In genomic region chr17:63956296-63956920, GRCh38 we compare ENCODE assay signal across 1 cellular context.
TF ChIP-seq lines count a peak whose summit lies in the region.

No MANE protein-coding gene starts in this region.

TF ChIP-seq in HepG2, 621 proteins besides CTCF, POLR2A, EP300 and RAD21 (continues in another document):
- 0 out of 2 replicates have a peak, but pooled peaks have one; percentile 58 for TF ChIP-seq IRF2 (CRISPR knock-in tag; IDR thresholded peaks at IDR 0.05)
- TF ChIP-seq ZNF773 (CRISPR knock-in tag; IDR thresholded peaks at IDR 0.05; ENCODE audit: borderline replicate concordance): no peak
- TF ChIP-seq FOXP1 (IDR thresholded peaks at IDR 0.05): no peak
- TF ChIP-seq FOXP1 (CRISPR knock-in tag; IDR thresholded peaks at IDR 0.05): peak; percentile 70
- TF ChIP-seq SRY (CRISPR knock-in tag; IDR thresholded peaks at IDR 0.05): no peak
- no peak for TF ChIP-seq ZBTB14 (CRISPR knock-in tag; IDR thresholded peaks at IDR 0.05)
- TF ChIP-seq ESRRA (CRISPR knock-in tag; IDR thresholded peaks at IDR 0.05; ENCODE audit: low read depth): peak; percentile 52; the same call in 1 of the 2 replicates
- TF ChIP-seq RBM39 (IDR thresholded peaks at IDR 0.05; ENCODE audit: low read depth, low read length, poor library complexity, severe bottlenecking): no peak
- TF ChIP-seq FOXO1 (CRISPR knock-in tag; IDR thresholded peaks at IDR 0.05): peak; percentile 74; the same call in 1 of the 2 replicates
- TF ChIP-seq ZNF784 (CRISPR knock-in tag; IDR thresholded peaks at IDR 0.05; ENCODE audit: borderline replicate concordance): no peak
- no peak for TF ChIP-seq FOXO4 (CRISPR knock-in tag; conservative IDR thresholded peaks at IDR 0.05)
- peak; percentile 91 for TF ChIP-seq GATAD2A (CRISPR knock-in tag; IDR thresholded peaks at IDR 0.05)
- TF ChIP-seq TBX2 (CRISPR knock-in tag; IDR thresholded peaks at IDR 0.05; ENCODE audit: borderline replicate concordance): no peak
- TF ChIP-seq REXO4 (CRISPR knock-in tag; IDR thresholded peaks at IDR 0.05; ENCODE audit: borderline replicate concordance): no peak
- no peak for TF ChIP-seq HNF4G (IDR thresholded peaks at IDR 0.05; ENCODE audit: borderline replicate concordance, low read depth, low read length)
- TF ChIP-seq HNF4G (CRISPR knock-in tag; IDR thresholded peaks at IDR 0.05; ENCODE audit: borderline replicate concordance, low read depth): no peak
- TF ChIP-seq ZBTB25 (CRISPR knock-in tag; IDR thresholded peaks at IDR 0.05): 0 out of 2 replicates have a peak, but pooled peaks have one; percentile 52
- no peak for TF ChIP-seq PHF8 (CRISPR knock-in tag; IDR thresholded peaks at IDR 0.05)
- peak; percentile 52; the same call in 1 of the 2 replicates for TF ChIP-seq NR2C2 (CRISPR knock-in tag; IDR thresholded peaks at IDR 0.05; ENCODE audit: borderline replicate concordance)
- TF ChIP-seq ZNF556 (CRISPR knock-in tag; IDR thresholded peaks at IDR 0.05; ENCODE audit: borderline replicate concordance): no peak
- no peak for TF ChIP-seq ZNF660 (CRISPR knock-in tag; IDR thresholded peaks at IDR 0.05; ENCODE audit: borderline replicate concordance, low read depth)
- TF ChIP-seq ZNF263 (CRISPR knock-in tag; IDR thresholded peaks at IDR 0.05): no peak
- no peak for TF ChIP-seq HCFC1 (IDR thresholded peaks at IDR 0.05; ENCODE audit: low read depth, low read length)
- no peak for TF ChIP-seq AKNA (CRISPR knock-in tag; IDR thresholded peaks at IDR 0.05; ENCODE audit: borderline replicate concordance)
- no peak for TF ChIP-seq NCOR1 (IDR thresholded peaks at IDR 0.05; ENCODE audit: borderline replicate concordance, low read length)
- peak; percentile 59; the same call in 1 of the 2 replicates for TF ChIP-seq AHDC1 (CRISPR knock-in tag; IDR thresholded peaks at IDR 0.05; ENCODE audit: borderline replicate concordance)
- TF ChIP-seq ZSCAN20 (CRISPR knock-in tag; IDR thresholded peaks at IDR 0.05; ENCODE audit: borderline replicate concordance): no peak
- TF ChIP-seq SOX13 (IDR thresholded peaks at IDR 0.05): no peak
- TF ChIP-seq SOX13 (CRISPR knock-in tag; conservative IDR thresholded peaks at IDR 0.05 in 1 of 2, IDR thresholded peaks at IDR 0.05 in 1 of 2): peak in 1 of 2 experiments; percentile 52; a peak in 1 of 4 replicates
- no peak for TF ChIP-seq ZNF24 (IDR thresholded peaks at IDR 0.05)
- no peak for TF ChIP-seq NPAS2 (CRISPR knock-in tag; IDR thresholded peaks at IDR 0.05; ENCODE audit: borderline replicate concordance)
- no peak for TF ChIP-seq ZNF17 (CRISPR knock-in tag; IDR thresholded peaks at IDR 0.05)
- no peak for TF ChIP-seq ZBTB46 (CRISPR knock-in tag; IDR thresholded peaks at IDR 0.05; ENCODE audit: borderline replicate concordance)
- TF ChIP-seq TERF1 (CRISPR knock-in tag; IDR thresholded peaks at IDR 0.05): no peak
- no peak for TF ChIP-seq NR0B2 (CRISPR knock-in tag; IDR thresholded peaks at IDR 0.05)
- no peak for TF ChIP-seq FOXJ3 (CRISPR knock-in tag; IDR thresholded peaks at IDR 0.05; ENCODE audit: borderline replicate concordance)
- no peak for TF ChIP-seq SRSF4 (IDR thresholded peaks at IDR 0.05; ENCODE audit: low read depth, low read length, poor library complexity, severe bottlenecking)
- TF ChIP-seq EZH2 (conservative IDR thresholded peaks at IDR 0.05; ENCODE audit: low read depth, low read length): no peak
- no peak for TF ChIP-seq ZNF143 (CRISPR knock-in tag; IDR thresholded peaks at IDR 0.05)
- TF ChIP-seq NR2F2 (IDR thresholded peaks at IDR 0.05; ENCODE audit: borderline replicate concordance, low read depth): peak; percentile 68; the same call in 1 of the 2 replicates
